Comparison of ENCODE assay signal across 2 cellular contexts in the genomic region with DNA sequence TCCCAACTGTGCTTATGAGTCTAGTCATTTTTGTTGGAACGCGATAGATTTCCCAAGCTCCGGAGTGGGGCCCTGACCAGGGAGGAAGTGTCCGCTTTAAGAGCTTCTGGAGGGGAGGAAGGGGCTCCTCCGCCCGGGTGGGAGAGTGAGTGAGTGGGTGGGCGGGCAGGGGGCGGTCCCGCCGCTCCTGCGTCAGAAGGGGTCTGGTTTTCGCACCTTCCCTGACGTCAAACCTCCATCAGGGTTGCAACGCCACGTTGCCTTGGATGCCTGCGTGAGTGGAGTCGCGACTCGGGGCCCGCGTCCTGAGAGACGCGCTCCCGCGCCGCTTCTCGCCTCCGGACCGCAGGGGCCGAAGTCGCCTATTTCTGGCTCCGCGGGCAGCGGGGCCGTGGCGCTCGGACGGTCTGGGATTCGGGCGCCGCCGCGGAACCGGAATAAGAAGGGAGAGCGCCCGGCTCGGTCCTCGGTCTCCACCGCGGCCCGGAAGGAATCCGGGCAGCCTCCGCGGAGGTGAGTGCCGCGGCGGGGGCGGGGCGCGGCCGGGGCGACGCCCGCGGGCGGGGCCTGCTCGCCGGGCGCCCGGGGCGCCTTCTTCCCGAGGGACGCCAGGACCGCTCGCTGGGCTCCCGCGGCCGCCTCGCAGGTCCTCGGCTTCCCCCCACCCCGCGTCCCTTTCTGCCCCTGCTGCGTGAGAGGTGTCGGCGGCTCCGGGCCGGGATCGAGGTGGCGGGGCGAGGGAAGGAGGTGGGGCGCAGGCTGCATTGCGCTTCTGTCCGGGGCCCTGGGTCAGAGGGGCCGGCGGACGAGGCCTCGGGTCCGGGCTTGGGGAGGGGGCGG.
TF ChIP-seq lines count a peak whose summit lies in the region.

TSS of gene ZDBF2 (plus strand) at position 230 of the 840 bp plus-strand sequence. CDS start 7,187 bp downstream, outside the sequence.

TF ChIP-seq in GM23338, 12 proteins besides CTCF, POLR2A, EP300 and RAD21 (continued from another document):
- TF ChIP-seq ETS1 (IDR thresholded peaks at IDR 0.05), result 0 out of 2 replicates have a peak, but pooled peaks have one; percentile 14
- peak; percentile 24 for TF ChIP-seq STAT1 (IDR thresholded peaks at IDR 0.05; ENCODE audit: unreplicated experiment)
TF ChIP-seq in GM23338: peak in this region for 4.

TF ChIP-seq in HepG2, 621 proteins besides CTCF, POLR2A, EP300 and RAD21 (continued from another document and continues in another):
- TF ChIP-seq, protein P1, sequence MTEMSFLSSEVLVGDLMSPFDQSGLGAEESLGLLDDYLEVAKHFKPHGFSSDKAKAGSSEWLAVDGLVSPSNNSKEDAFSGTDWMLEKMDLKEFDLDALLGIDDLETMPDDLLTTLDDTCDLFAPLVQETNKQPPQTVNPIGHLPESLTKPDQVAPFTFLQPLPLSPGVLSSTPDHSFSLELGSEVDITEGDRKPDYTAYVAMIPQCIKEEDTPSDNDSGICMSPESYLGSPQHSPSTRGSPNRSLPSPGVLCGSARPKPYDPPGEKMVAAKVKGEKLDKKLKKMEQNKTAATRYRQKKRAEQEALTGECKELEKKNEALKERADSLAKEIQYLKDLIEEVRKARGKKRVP (CRISPR knock-in tag; IDR thresholded peaks at IDR 0.05), result 0 out of 4 replicates have a peak, but pooled peaks of 1 of the 2 experiments have one; percentile 10
- no peak for TF ChIP-seq ZBED4 (CRISPR knock-in tag; IDR thresholded peaks at IDR 0.05; ENCODE audit: borderline replicate concordance)
- TF ChIP-seq ZNF788 (CRISPR knock-in tag; IDR thresholded peaks at IDR 0.05; ENCODE audit: borderline replicate concordance), result no peak
- 0 out of 2 replicates have a peak, but pooled peaks have one; percentile 39 for TF ChIP-seq MEF2D (CRISPR knock-in tag; IDR thresholded peaks at IDR 0.05)
- peak; percentile 33; the same call in 1 of the 2 replicates for TF ChIP-seq ZMYM4 (CRISPR knock-in tag; IDR thresholded peaks at IDR 0.05)
- TF ChIP-seq MTA1 (CRISPR knock-in tag; IDR thresholded peaks at IDR 0.05; ENCODE audit: borderline replicate concordance), result peak; percentile 43; the same call in 1 of the 2 replicates
- peak; percentile 11 for TF ChIP-seq YY1 (IDR thresholded peaks at IDR 0.05; ENCODE audit: insufficient read depth, insufficient replicate concordance, low read depth, low read length)
- no peak for TF ChIP-seq PAX8 (CRISPR knock-in tag; IDR thresholded peaks at IDR 0.05; ENCODE audit: borderline replicate concordance)
- 0 out of 2 replicates have a peak, but pooled peaks have one; percentile 39 for TF ChIP-seq HOXA9 (CRISPR knock-in tag; IDR thresholded peaks at IDR 0.05; ENCODE audit: borderline replicate concordance)
- TF ChIP-seq ZNF724P (CRISPR knock-in tag; IDR thresholded peaks at IDR 0.05; ENCODE audit: borderline replicate concordance), result 0 out of 2 replicates have a peak, but pooled peaks have one; percentile 19
- TF ChIP-seq ELF4 (CRISPR knock-in tag; IDR thresholded peaks at IDR 0.05; ENCODE audit: borderline replicate concordance), result no peak
- TF ChIP-seq KMT2A (CRISPR knock-in tag; IDR thresholded peaks at IDR 0.05), result peak; percentile 60; the same call in 1 of the 2 replicates
- peak; percentile 61; the same call in 1 of the 2 replicates for TF ChIP-seq YEATS4 (CRISPR knock-in tag; IDR thresholded peaks at IDR 0.05; ENCODE audit: borderline replicate concordance)
- no peak for TF ChIP-seq ZNF781 (CRISPR knock-in tag; IDR thresholded peaks at IDR 0.05; ENCODE audit: borderline replicate concordance, not compliant biosample characterization)
- TF ChIP-seq ZNF780A (CRISPR knock-in tag; IDR thresholded peaks at IDR 0.05), result no peak
- TF ChIP-seq TFDP2 (CRISPR knock-in tag; IDR thresholded peaks at IDR 0.05), result no peak
- TF ChIP-seq KLF16 (CRISPR knock-in tag; IDR thresholded peaks at IDR 0.05), result peak in 1 of 2 experiments; percentile 54; a peak in 1 of 4 replicates
- TF ChIP-seq ZNF503 (CRISPR knock-in tag; IDR thresholded peaks at IDR 0.05), result no peak
- TF ChIP-seq, protein P2, sequence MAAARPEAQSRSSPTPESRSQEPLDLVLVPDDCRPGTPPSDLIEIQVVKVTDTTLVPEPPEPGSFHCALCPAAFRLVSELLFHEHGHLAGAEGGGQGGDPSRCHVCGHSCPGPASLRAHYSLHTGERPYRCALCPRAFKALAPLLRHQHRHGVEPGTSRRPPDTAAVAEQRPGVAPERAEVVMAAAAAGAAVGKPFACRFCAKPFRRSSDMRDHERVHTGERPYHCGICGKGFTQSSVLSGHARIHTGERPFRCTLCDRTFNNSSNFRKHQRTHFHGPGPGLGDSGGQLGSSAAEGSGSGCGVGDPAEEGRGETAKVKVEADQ (CRISPR knock-in tag; IDR thresholded peaks at IDR 0.05; ENCODE audit: borderline replicate concordance), result 0 out of 2 replicates have a peak, but pooled peaks have one; percentile 20
- no peak for TF ChIP-seq HMGA1 (CRISPR knock-in tag; conservative IDR thresholded peaks at IDR 0.05)
- 0 out of 2 replicates have a peak, but pooled peaks have one; percentile 16 for TF ChIP-seq E2F5 (CRISPR knock-in tag; conservative IDR thresholded peaks at IDR 0.05)
- no peak for TF ChIP-seq EHMT2 (IDR thresholded peaks at IDR 0.05; ENCODE audit: borderline replicate concordance, low read depth, low read length)
- TF ChIP-seq NFKBIZ (CRISPR knock-in tag; IDR thresholded peaks at IDR 0.05), result no peak
- no peak for TF ChIP-seq ZFP82 (CRISPR knock-in tag; IDR thresholded peaks at IDR 0.05; ENCODE audit: borderline replicate concordance)
- TF ChIP-seq BORCS8-MEF2B (CRISPR knock-in tag; IDR thresholded peaks at IDR 0.05), result no peak
- TF ChIP-seq, protein P3, sequence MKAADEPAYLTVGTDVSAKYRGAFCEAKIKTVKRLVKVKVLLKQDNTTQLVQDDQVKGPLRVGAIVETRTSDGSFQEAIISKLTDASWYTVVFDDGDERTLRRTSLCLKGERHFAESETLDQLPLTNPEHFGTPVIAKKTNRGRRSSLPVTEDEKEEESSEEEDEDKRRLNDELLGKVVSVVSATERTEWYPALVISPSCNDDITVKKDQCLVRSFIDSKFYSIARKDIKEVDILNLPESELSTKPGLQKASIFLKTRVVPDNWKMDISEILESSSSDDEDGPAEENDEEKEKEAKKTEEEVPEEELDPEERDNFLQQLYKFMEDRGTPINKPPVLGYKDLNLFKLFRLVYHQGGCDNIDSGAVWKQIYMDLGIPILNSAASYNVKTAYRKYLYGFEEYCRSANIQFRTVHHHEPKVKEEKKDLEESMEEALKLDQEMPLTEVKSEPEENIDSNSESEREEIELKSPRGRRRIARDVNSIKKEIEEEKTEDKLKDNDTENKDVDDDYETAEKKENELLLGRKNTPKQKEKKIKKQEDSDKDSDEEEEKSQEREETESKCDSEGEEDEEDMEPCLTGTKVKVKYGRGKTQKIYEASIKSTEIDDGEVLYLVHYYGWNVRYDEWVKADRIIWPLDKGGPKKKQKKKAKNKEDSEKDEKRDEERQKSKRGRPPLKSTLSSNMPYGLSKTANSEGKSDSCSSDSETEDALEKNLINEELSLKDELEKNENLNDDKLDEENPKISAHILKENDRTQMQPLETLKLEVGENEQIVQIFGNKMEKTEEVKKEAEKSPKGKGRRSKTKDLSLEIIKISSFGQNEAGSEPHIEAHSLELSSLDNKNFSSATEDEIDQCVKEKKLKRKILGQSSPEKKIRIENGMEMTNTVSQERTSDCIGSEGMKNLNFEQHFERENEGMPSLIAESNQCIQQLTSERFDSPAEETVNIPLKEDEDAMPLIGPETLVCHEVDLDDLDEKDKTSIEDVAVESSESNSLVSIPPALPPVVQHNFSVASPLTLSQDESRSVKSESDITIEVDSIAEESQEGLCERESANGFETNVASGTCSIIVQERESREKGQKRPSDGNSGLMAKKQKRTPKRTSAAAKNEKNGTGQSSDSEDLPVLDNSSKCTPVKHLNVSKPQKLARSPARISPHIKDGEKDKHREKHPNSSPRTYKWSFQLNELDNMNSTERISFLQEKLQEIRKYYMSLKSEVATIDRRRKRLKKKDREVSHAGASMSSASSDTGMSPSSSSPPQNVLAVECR (CRISPR knock-in tag; IDR thresholded peaks at IDR 0.05; ENCODE audit: borderline replicate concordance), result peak; percentile 23; the same call in 1 of the 2 replicates
- no peak for TF ChIP-seq HINFP (CRISPR knock-in tag; IDR thresholded peaks at IDR 0.05; ENCODE audit: low read depth)
- TF ChIP-seq ZSCAN21 (CRISPR knock-in tag; IDR thresholded peaks at IDR 0.05; ENCODE audit: borderline replicate concordance), result no peak; the same call in 1 of the 2 replicates
- TF ChIP-seq TFDP1 (CRISPR knock-in tag; IDR thresholded peaks at IDR 0.05; ENCODE audit: borderline replicate concordance), result 0 out of 2 replicates have a peak, but pooled peaks have one; percentile 11
- TF ChIP-seq, protein P4, sequence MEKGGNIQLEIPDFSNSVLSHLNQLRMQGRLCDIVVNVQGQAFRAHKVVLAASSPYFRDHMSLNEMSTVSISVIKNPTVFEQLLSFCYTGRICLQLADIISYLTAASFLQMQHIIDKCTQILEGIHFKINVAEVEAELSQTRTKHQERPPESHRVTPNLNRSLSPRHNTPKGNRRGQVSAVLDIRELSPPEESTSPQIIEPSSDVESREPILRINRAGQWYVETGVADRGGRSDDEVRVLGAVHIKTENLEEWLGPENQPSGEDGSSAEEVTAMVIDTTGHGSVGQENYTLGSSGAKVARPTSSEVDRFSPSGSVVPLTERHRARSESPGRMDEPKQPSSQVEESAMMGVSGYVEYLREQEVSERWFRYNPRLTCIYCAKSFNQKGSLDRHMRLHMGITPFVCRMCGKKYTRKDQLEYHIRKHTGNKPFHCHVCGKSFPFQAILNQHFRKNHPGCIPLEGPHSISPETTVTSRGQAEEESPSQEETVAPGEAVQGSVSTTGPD (CRISPR knock-in tag; IDR thresholded peaks at IDR 0.05), result 0 out of 2 replicates have a peak, but pooled peaks have one; percentile 10
- TF ChIP-seq EZH2 (conservative IDR thresholded peaks at IDR 0.05; ENCODE audit: low read depth, low read length), result no peak
